ENCODE assay signal across 22 cellular contexts in genomic region chr1:112304612-112305011, GRCh38.
"Had no signal": no experiment of that assay in that cellular context is flagged by ENCODE, and none has a peak within 500 bp of the region (broad histone marks: within the 10 kb centered on the region; RNA-seq: fewer than 3 reads in every experiment).

No MANE protein-coding gene starts in this region.

- H3K4me2 ChIP-seq: PC-9 had no signal

- H3K27me3 ChIP-seq: breast epithelium had no signal

- H2AFZ ChIP-seq: PC-9 had no signal

- H3K9me3 ChIP-seq: breast epithelium had no signal

- FAIRE-seq: TTC549 had no signal

- H3K36me3 ChIP-seq: breast epithelium had no signal

- H3K27ac ChIP-seq: PC-9 had no signal

- H3K4me1 ChIP-seq: breast epithelium had no signal

- DNase-seq: activated CD4-positive, CD25-positive, alpha-beta regulatory T cell; activated CD8-positive, alpha-beta memory T cell treated with anti-CD3 and anti-CD28 coated beads, Interleukin-2, amount 10 ng/mL, durations not matched to agents 7 days and 5 days; activated effector memory CD4-positive, alpha-beta T cell treated with Interleukin-2 at 50 U/mL for 16 hours; activated naive CD4-positive, alpha-beta T cell; activated T-cell treated with anti-CD3 and anti-CD28 coated beads, Interleukin-2, amount 50 U/mL, for 24 hours; aorta; central memory CD4-positive, alpha-beta T cell; Kasumi-1; KBM-7; NCI-H1105 treated with DMSO at 0.1 percent for 48 hours; NCI-H1436 treated with DMSO at 0.1 percent for 48 hours; NCI-H187; NCI-H2081 treated with DMSO at 0.1 percent for 48 hours; NCI-H2227 treated with DMSO at 0.1 percent for 48 hours; NCI-H446 treated with DMSO at 0.1 percent for 48 hours; NCI-H526 treated with DMSO at 0.1 percent for 48 hours; PC-9; SIG-M5; T-helper 2 cell; T1000 had no signal

- H3K4me3 ChIP-seq: breast epithelium, PC-9 had no signal
